22 cellular contexts compared by ENCODE assay signal in genomic region chr1:14111121-14111520, GRCh38.
DNase-seq lines count a peak whose midpoint lies in the region; ATAC-seq and TF ChIP-seq lines count a peak whose summit lies in the region.
"Had no signal": no experiment of that assay in that cellular context is flagged by ENCODE, and none has a peak within 500 bp of the region (broad histone marks: within the 10 kb centered on the region; RNA-seq: fewer than 3 reads in every experiment).

No MANE protein-coding gene starts in this region.

- peaks cover 4 to 8% of the 10 kb centered on the region in 2 experiments for H3K4me1 Mint-ChIP-seq in H9
- peaks cover 17% of the 10 kb centered on the region for H3K4me1 Mint-ChIP-seq in WTC11
- H3K4me1 Mint-ChIP-seq in T-helper 17 cell = no peaks in the 10 kb centered on the region

- H3K79me2 ChIP-seq in H9 (ENCODE audit: insufficient read depth, low read length) = no peaks in the 10 kb centered on the region

- H3K56ac ChIP-seq in H9 (ENCODE audit: insufficient read length, low read depth, low read length) = no peak overlapping the region

- H3K27me3 Mint-ChIP-seq in H9 (ENCODE audit: low read depth) (peaks cover 3% of the 10 kb centered on the region), WTC11 (ENCODE audit: low read depth) (no peaks in the 10 kb centered on the region; the same call in none of the 2 replicates), T-helper 17 cell (peaks cover 25% of the 10 kb centered on the region)

- peaks cover under 1% of the 10 kb centered on the region for H3K9me3 ChIP-seq in A673 (ENCODE audit: low read depth, low read length, poor library complexity, severe bottlenecking)
- no peaks in the 10 kb centered on the region for H3K9me3 ChIP-seq in H9 (ENCODE audit: control insufficient read depth, low read depth, low read length)
- H3K9me3 ChIP-seq in iPS DF 6.9 (ENCODE audit: control insufficient read depth, insufficient read depth, low read length) = no peaks in the 10 kb centered on the region
- H3K9me3 ChIP-seq in T-helper 17 cell (ENCODE audit: control insufficient read depth, low read length, poor library complexity, severe bottlenecking) = no peaks in the 10 kb centered on the region

- H3K4ac ChIP-seq in H9 (ENCODE audit: low read depth, low read length) = no peak overlapping the region

- no CpG with 5 or more reads among the region's 5 CpGs for WGBS in H9 (ENCODE audit: extremely low coverage, insufficient read length, low lambda C conversion rate)
- no CpG with 5 or more reads among the region's 5 CpGs for WGBS in iPS DF 6.9 (ENCODE audit: insufficient coverage, insufficient read length)

- no peak overlapping the region for H3K14ac ChIP-seq in H9 (ENCODE audit: insufficient read depth, low read length)

- no peak overlapping the region for H2AFZ ChIP-seq in H9 (ENCODE audit: low read length)
- H2AFZ ChIP-seq: GM23248 had no signal

- H3K27ac ChIP-seq in A673 (ENCODE audit: low read depth, low read length, poor library complexity, severe bottlenecking) (no peak overlapping the region), H9 (ENCODE audit: insufficient read length, low read depth, low read length) (no peak overlapping the region), iPS DF 6.9 (ENCODE audit: low read length) (no peak overlapping the region)
- H3K27ac ChIP-seq: BLaER1 treated with 17β-estradiol and CSF1 and Interleukin-3, amounts not matched to agents 10 nM and 100 nM; GM23248 had no signal

- no peaks in the 10 kb centered on the region for H3K27me3 ChIP-seq in A673 (replicated peaks; ENCODE audit: insufficient read depth, low read depth, low read length, poor library complexity)
- no peaks in the 10 kb centered on the region for H3K27me3 ChIP-seq in H9 (ENCODE audit: insufficient read depth, low read length)
- H3K27me3 ChIP-seq in iPS DF 6.9 (ENCODE audit: control insufficient read depth, insufficient read depth, low read length) = no peaks in the 10 kb centered on the region
- H3K27me3 ChIP-seq: BLaER1 treated with 17β-estradiol and CSF1 and Interleukin-3, amounts not matched to agents 10 nM and 100 nM had no signal

- H3K4me3 Mint-ChIP-seq in H9 (no peak overlapping the region), WTC11 (no peak overlapping the region), T-helper 17 cell (no peak overlapping the region)
- H3K4me3 Mint-ChIP-seq: CD4-positive, alpha-beta memory T cell had no signal

- ATAC-seq in WTC11 (peak; percentile 27; the same call in 1 of the 2 replicates), HG02973 (IDR thresholded peaks at IDR 0.05; ENCODE audit: unreplicated experiment) (no peak), T-helper 17 cell (no peak)
- ATAC-seq: GM12878, SK-N-SH treated with all-trans-retinoic acid at 6 μM for 48 hours had no signal

- POLR2A ChIA-PET in A673 (lab: Charles Lee; ENCODE audit: low non-redundant PET) = no interaction called here
- POLR2A ChIA-PET in WTC11 (lab: Charles Lee) = no interaction called here

- H4K20me1 ChIP-seq in H9 (ENCODE audit: control insufficient read depth, insufficient read depth, insufficient read length) = no peaks in the 10 kb centered on the region
- H4K20me1 ChIP-seq: BLaER1 treated with 17β-estradiol and CSF1 and Interleukin-3, amounts not matched to agents 10 nM and 100 nM had no signal

- BruUV-seq in A673 (replicated peaks; lab: Mats Ljungman, UMichigan) = no TSS peak

- H3K23ac ChIP-seq in H9 (ENCODE audit: insufficient read length, low read depth, low read length) = no peak overlapping the region

- H2BK12ac ChIP-seq in H9 (ENCODE audit: insufficient read length, low read depth, low read length) = no peak overlapping the region

- H3K9ac ChIP-seq in H9 (ENCODE audit: extremely low read depth, insufficient read length, low read length) = no peak overlapping the region
- H3K9ac ChIP-seq: BLaER1 treated with 17β-estradiol and CSF1 and Interleukin-3, amounts not matched to agents 10 nM and 100 nM; GM23248 had no signal

- H4K91ac ChIP-seq in H9 (ENCODE audit: insufficient read length, low read depth, low read length) = no peak overlapping the region

- H2BK20ac ChIP-seq in H9 (ENCODE audit: low read depth, low read length, poor library complexity, severe bottlenecking) = no peak overlapping the region

- no peak overlapping the region for H4K8ac ChIP-seq in H9 (replicated peaks; ENCODE audit: insufficient read length, low read depth, low read length)

- no peak overlapping the region for H3K4me3 ChIP-seq in A673 (ENCODE audit: low read depth, low read length, poor library complexity, severe bottlenecking)
- H3K4me3 ChIP-seq in iPS DF 6.9 (ENCODE audit: low read length) = no peak overlapping the region
- H3K4me3 ChIP-seq: BLaER1 treated with 17β-estradiol and CSF1 and Interleukin-3, amounts not matched to agents 10 nM and 100 nM; GM12878; GM23248 had no signal

- H2BK15ac ChIP-seq in H9 (ENCODE audit: low read depth, low read length) = no peak overlapping the region

- intact Hi-C loops in A673 (cut with micrococcal nuclease; ENCODE audit: unreplicated experiment) = loop anchor here (5.0 to 10.0 kb wide), 7 partner anchors 254 to 936 kb away; no protein-coding TSS in a partner anchor

- H2BK5ac ChIP-seq in H9 (ENCODE audit: insufficient read length, low read length) = no peak overlapping the region

- H3K36me3 Mint-ChIP-seq in H9 (ENCODE audit: insufficient read depth in 1 of 3, low read depth in 3 of 3) (peaks cover 6 to 9% (median 8%) of the 10 kb centered on the region in 3 experiments), WTC11 (peaks cover 8% of the 10 kb centered on the region), T-helper 17 cell (ENCODE audit: low read depth) (no peaks in the 10 kb centered on the region)
- H3K36me3 Mint-ChIP-seq: CD4-positive, alpha-beta memory T cell had no signal

- TF ChIP-seq CTCF in A673 (conservative IDR thresholded peaks at IDR 0.05; ENCODE audit: low read depth, low read length) (0 out of 2 replicates have a peak, but pooled peaks have one; percentile 16), H9 (conservative IDR thresholded peaks at IDR 0.05) (peak; percentile 32; the same call in 2 of the 3 replicates), WTC11 (IDR thresholded peaks at IDR 0.05) (no peak)

- H3K23me2 ChIP-seq in H9 (ENCODE audit: insufficient read length, low read depth, low read length, poor library complexity, severe bottlenecking) = no peaks in the 10 kb centered on the region

- H3K18ac ChIP-seq in H9 (ENCODE audit: insufficient read length, low read depth, low read length) = no peak overlapping the region

- H3T11ph ChIP-seq in H9 (ENCODE audit: low read length) = no peak overlapping the region

- H2BK120ac ChIP-seq in H9 (ENCODE audit: low read depth, low read length, poor library complexity, severe bottlenecking) = no peak overlapping the region

- CTCF ChIA-PET in A673 (lab: Charles Lee) (no interaction called here), WTC11 (lab: Charles Lee) (interaction anchor here (1.0 to 1.8 kb wide), 3 partner anchors 145 to 324 kb away, joined by 3 to 9 read pairs (median 4); no protein-coding TSS in a partner anchor)

- H2AK5ac ChIP-seq in H9 (ENCODE audit: insufficient read length, low read length) = no peak overlapping the region

- H3K79me1 ChIP-seq in H9 (ENCODE audit: insufficient read depth, low read depth, low read length, poor library complexity, severe bottlenecking) = no peaks in the 10 kb centered on the region

- H4K5ac ChIP-seq in H9 (ENCODE audit: insufficient read length, low read depth, low read length) = no peak overlapping the region

- DNase-seq in A673 (ENCODE audit: low spot score) (peak; percentile 20), H9 (peak; percentile 25), WTC11 (ENCODE audit: low spot score) (no peak), iPS DF 6.9 (ENCODE audit: low read depth, low spot score) (peak; percentile 13), T-helper 17 cell (no peak), hippocampal formation (lab: John Stamatoyannopoulos, UW) (no peak)
- DNase-seq: AML-193; CD4-positive, alpha-beta memory T cell; COR-L47; DMS79; EL; GDM1; GM23248; NCI-H1092 treated with DMSO at 0.1 percent for 48 hours; NCI-H1436 treated with DMSO at 0.1 percent for 48 hours; NCI-H2029; NCI-H446 treated with DMSO at 0.1 percent for 48 hours; NCI-H82 had no signal

- no peak overlapping the region for H3K4me2 ChIP-seq in H9 (ENCODE audit: insufficient read depth, insufficient read length, low read length)
- H3K4me2 ChIP-seq: BLaER1 treated with 17β-estradiol and CSF1 and Interleukin-3, amounts not matched to agents 10 nM and 100 nM had no signal

- H3K27ac Mint-ChIP-seq in H9 = no peak overlapping the region
- no peak overlapping the region for H3K27ac Mint-ChIP-seq in WTC11
- H3K27ac Mint-ChIP-seq in T-helper 17 cell = no peak overlapping the region

- H3K4me1 ChIP-seq in A673 (ENCODE audit: insufficient read depth, low read length, poor library complexity, severe bottlenecking) = peaks cover 25% of the 10 kb centered on the region
- no peaks in the 10 kb centered on the region for H3K4me1 ChIP-seq in H9 (ENCODE audit: insufficient read depth, low read length)
- 0 out of 2 replicates have a peak, but pooled peaks cover 2% of the 10 kb centered on the region for H3K4me1 ChIP-seq in iPS DF 6.9 (ENCODE audit: control insufficient read depth, insufficient read depth, low read length)

- no peaks in the 10 kb centered on the region for H3K36me3 ChIP-seq in A673 (ENCODE audit: insufficient read depth, low read length, poor library complexity, severe bottlenecking)
- no peaks in the 10 kb centered on the region for H3K36me3 ChIP-seq in iPS DF 6.9 (ENCODE audit: control insufficient read depth, insufficient read depth, low read length)
- H3K36me3 ChIP-seq: BLaER1 treated with 17β-estradiol and CSF1 and Interleukin-3, amounts not matched to agents 10 nM and 100 nM had no signal

- H3K9me3 Mint-ChIP-seq in H9 (peaks cover 7 to 8% of the 10 kb centered on the region in 2 experiments), WTC11 (peaks cover 9% of the 10 kb centered on the region)

TF ChIP-seq in WTC11, 78 proteins besides CTCF, POLR2A, EP300 and RAD21 (continues in another document):
- no peak for TF ChIP-seq NFYB (CRISPR knock-in tag; conservative IDR thresholded peaks at IDR 0.05; ENCODE audit: low read depth)

Comparison
In these comparisons a context has a peak if more than half of its experiments do, and no peak if none do; other contexts are left out.
1. DNase-seq: peak in A673 (single experiment), H9 (single experiment) and iPS DF 6.9 (single experiment); none in WTC11 (single experiment), T-helper 17 cell (0 of 3) and hippocampal formation (0 of 2).